In the genomic region with DNA sequence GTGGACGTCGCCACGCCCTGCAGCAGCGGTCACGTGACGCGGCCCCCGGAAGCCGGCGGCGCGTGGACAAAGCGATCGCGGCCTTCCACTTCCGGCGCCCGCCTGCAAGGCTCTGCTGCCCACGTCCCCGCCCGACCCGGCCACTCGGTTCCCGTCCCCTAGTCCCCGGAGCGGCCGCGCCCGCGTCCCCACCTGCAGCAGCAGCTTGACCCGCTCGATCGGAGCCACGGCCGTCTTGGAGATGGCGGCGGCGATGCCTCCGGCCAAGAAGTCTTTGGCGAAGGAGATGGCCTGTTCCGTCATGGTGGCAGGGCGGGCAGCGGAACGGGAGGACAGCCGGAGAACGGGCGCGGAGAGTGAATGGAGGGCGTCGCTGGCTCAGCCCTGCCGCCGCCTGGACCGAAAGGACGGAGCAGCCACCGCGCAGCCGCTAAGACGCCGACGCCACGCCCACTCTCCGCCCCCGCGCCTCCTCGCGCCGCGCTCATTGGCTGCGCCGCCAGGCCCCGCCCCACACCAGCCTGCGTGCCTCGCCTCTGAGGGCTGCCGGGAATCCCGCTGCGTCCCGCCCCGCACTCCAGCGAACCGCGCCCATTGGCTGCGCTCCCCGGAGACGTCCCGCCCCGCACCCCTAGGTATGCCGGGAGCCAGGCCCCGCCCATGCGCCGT, we compare ENCODE assay signal across 1 cellular context.
A peak's percentile ranks its signal among the peaks of the same experiment; 100 is the strongest.
TF ChIP-seq lines count a peak whose summit lies in the region.

SLC25A6 (minus strand) TSS at position 407 of the 669 bp plus-strand sequence; CDS start at position 303, 104 bp downstream.

TF ChIP-seq in HEK293, 187 proteins besides CTCF, POLR2A, EP300 and RAD21 (continued from another document):
- peak; percentile 94; the same call in 1 of the 2 replicates for TF ChIP-seq PBX3 (CRISPR knock-in tag; IDR thresholded peaks at IDR 0.05)
- TF ChIP-seq SALL2 (tag by site-specific recombination; IDR thresholded peaks at IDR 0.05; ENCODE audit: borderline replicate concordance): no peak
- no peak for TF ChIP-seq ZNF362 (tag by site-specific recombination; IDR thresholded peaks at IDR 0.05)
- TF ChIP-seq ZNF843 (tag by site-specific recombination; IDR thresholded peaks at IDR 0.05): peak; percentile 71
- TF ChIP-seq ZNF610 (tag by site-specific recombination; IDR thresholded peaks at IDR 0.05; ENCODE audit: borderline replicate concordance): 0 out of 2 replicates have a peak, but pooled peaks have one; percentile 49
- TF ChIP-seq ZNF366 (tag by site-specific recombination; conservative IDR thresholded peaks at IDR 0.05): no peak
- TF ChIP-seq ZNF2 (tag by site-specific recombination; IDR thresholded peaks at IDR 0.05): peak; percentile 71
- TF ChIP-seq SP2 (tag by site-specific recombination; IDR thresholded peaks at IDR 0.05): peak; percentile 89
- TF ChIP-seq ZNF175 (tag by site-specific recombination; IDR thresholded peaks at IDR 0.05): no peak
- no peak for TF ChIP-seq ZNF747 (tag by site-specific recombination; IDR thresholded peaks at IDR 0.05)
- TF ChIP-seq ZNF629 (tag by site-specific recombination; IDR thresholded peaks at IDR 0.05): peak; percentile 30; the same call in 1 of the 2 replicates
TF ChIP-seq in HEK293: peak in this region for 44.
